In genomic region chr2:126154256-126154655, GRCh38 we compare ENCODE assay signal across 18 cellular contexts.
A peak's percentile ranks its signal among the peaks of the same experiment; 100 is the strongest.
DNase-seq lines count a peak whose midpoint lies in the region; ATAC-seq, FAIRE-seq and TF ChIP-seq lines count a peak whose summit lies in the region.
"Had no signal": no experiment of that assay in that cellular context is flagged by ENCODE, and none has a peak within 500 bp of the region (broad histone marks: within the 10 kb centered on the region; RNA-seq: fewer than 3 reads in every experiment).

No MANE protein-coding gene starts in this region.

- no peak for FAIRE-seq in HepG2 (lab: Jason Lieb, UNC)
- FAIRE-seq: GM12878, GM18507, H1 had no signal

- peak; percentile 28 for DNase-seq in COLO829 (ENCODE audit: low spot score)
- peak; percentile 62 for DNase-seq in foreskin melanocyte
- DNase-seq in medulla oblongata (ENCODE audit: extremely low spot score): peak; percentile 39
- peak; percentile 77 for DNase-seq in superior temporal gyrus (ENCODE audit: extremely low spot score)
- no peak for DNase-seq in islet precursor cell
- DNase-seq in HepG2 (ENCODE audit: low spot score): no peak
- DNase-seq in A172 (ENCODE audit: low spot score): no peak
- DNase-seq: 8988T; ACHN; C1 segment of cervical spinal cord; CD4-positive, alpha-beta T cell; DMS79; HCEC 1CT; HFFc6 had no signal

- POLR2A ChIA-PET in HepG2 (lab: Yijun Ruan, JAX): no interaction called here

- intact Hi-C loops in HepG2 (cut with micrococcal nuclease; ENCODE audit: unreplicated experiment): no loop called here

- H3K4me2 ChIP-seq in HepG2 (ENCODE audit: low read depth, low read length): no peak overlapping the region

- CTCF ChIA-PET in HepG2 (lab: Yijun Ruan, JAX; ENCODE audit: low intra/inter-chr PET ratio, low total read pairs): no interaction called here

- no peak for TF ChIP-seq CTCF in HepG2 (CRISPR knock-in tag; IDR thresholded peaks at IDR 0.05)

- no peak overlapping the region for H2AFZ ChIP-seq in HepG2 (ENCODE audit: low read length)

- H3K9ac ChIP-seq in HepG2 (ENCODE audit: insufficient read depth, low read depth, low read length): no peak overlapping the region

- no peak for TF ChIP-seq EP300 in HepG2 (IDR thresholded peaks at IDR 0.05; ENCODE audit: low read depth in 2 of 2, low read length in 2 of 2)
- TF ChIP-seq EP300 in HepG2 (CRISPR knock-in tag; IDR thresholded peaks at IDR 0.05; ENCODE audit: borderline replicate concordance): no peak

- BruUV-seq in HepG2 (replicated peaks; lab: Mats Ljungman, UMichigan): no TSS peak

- TF ChIP-seq RAD21 in HepG2 (CRISPR knock-in tag; IDR thresholded peaks at IDR 0.05): no peak

- H3K27ac ChIP-seq in HepG2 (ENCODE audit: extremely low read length, insufficient read depth, low read length): no peak overlapping the region
- H3K27ac ChIP-seq: HL-60 had no signal

- no peak overlapping the region for H3K4me3 ChIP-seq in HepG2 (replicated peaks in 1 of 3; ENCODE audit: insufficient read depth in 1 of 3, low read depth in 2 of 3, low read length in 3 of 3)
- H3K4me3 ChIP-seq: GM12878 had no signal

- no peaks in the 10 kb centered on the region for H3K4me1 ChIP-seq in HepG2 (ENCODE audit: insufficient read depth, low read length)

- peaks cover 90% of the 10 kb centered on the region for H3K9me3 ChIP-seq in HepG2 (ENCODE audit: low read length)

- no peaks in the 10 kb centered on the region for H3K36me3 ChIP-seq in HepG2 (replicated peaks in 1 of 2; ENCODE audit: control insufficient read depth in 1 of 2, insufficient read depth in 2 of 2, low read length in 2 of 2)

- no peak for ATAC-seq in HepG2
- ATAC-seq: GM12878 had no signal

- H3K79me2 ChIP-seq in HepG2 (ENCODE audit: insufficient read depth, low read length): no peaks in the 10 kb centered on the region

- no peaks in the 10 kb centered on the region for H4K20me1 ChIP-seq in HepG2 (ENCODE audit: insufficient read depth, low read length)

- H3K27me3 ChIP-seq in HepG2 (ENCODE audit: control insufficient read depth in 1 of 2, insufficient read depth in 2 of 2, low read length in 2 of 2): no peaks in the 10 kb centered on the region

- in situ Hi-C loops in HepG2 (cut with HindIII; ENCODE audit: extremely low pct_ligation_motif_present, low pct_unique_long_range_greater_than_20kb): no loop called here

- no peak for TF ChIP-seq POLR2A in HepG2 (IDR thresholded peaks at IDR 0.05; ENCODE audit: insufficient read depth in 1 of 2, low read depth in 2 of 2, low read length in 2 of 2)

TF ChIP-seq in HepG2, 621 proteins besides CTCF, POLR2A, EP300 and RAD21:
- no peak for TF ChIP-seq ZNF800 (CRISPR knock-in tag; IDR thresholded peaks at IDR 0.05)
- no peak for TF ChIP-seq AGO2 (optimal IDR thresholded peaks at IDR 0.05; ENCODE audit: low read depth, low read length)

Comparison
In these comparisons a context has a peak if more than half of its experiments do, and no peak if none do; other contexts are left out.
1. DNase-seq: peak in COLO829 (single experiment), foreskin melanocyte (single experiment), medulla oblongata (single experiment) and superior temporal gyrus (single experiment); none in islet precursor cell (single experiment), HepG2 (single experiment) and A172 (single experiment).